ENCODE assay signal across 18 cellular contexts in the genomic region with DNA sequence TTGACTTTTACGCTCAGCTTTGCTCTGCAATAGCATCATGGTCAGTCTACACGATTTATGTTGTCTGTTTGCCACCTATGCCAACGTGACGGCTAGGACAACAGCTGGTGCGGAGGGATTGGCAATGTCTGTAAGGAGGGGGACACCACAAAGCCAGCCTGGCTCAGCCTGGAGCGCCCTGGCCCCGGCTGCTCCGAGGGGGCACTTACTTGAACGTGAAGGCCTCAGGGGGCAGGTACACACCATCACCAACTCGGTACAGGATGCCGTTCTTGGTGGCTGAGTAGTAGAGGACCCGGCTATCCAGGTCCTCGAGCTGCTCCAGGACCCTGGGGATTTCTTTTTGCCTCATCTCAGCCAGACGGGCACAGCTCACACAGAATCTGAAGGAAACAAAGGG. TPM values are rescaled to one million over a fixed set of nuclear protein-coding genes. Genes with fewer than 3 reads are reported as not detected.
A peak's percentile ranks its signal among the peaks of the same experiment; 100 is the strongest.
DNase-seq lines count a peak whose midpoint lies in the region; ATAC-seq lines count a peak whose summit lies in the region.
"Had no signal": no experiment of that assay in that cellular context is flagged by ENCODE, and none has a peak within 500 bp of the region (broad histone marks: within the 10 kb centered on the region; RNA-seq: fewer than 3 reads in every experiment).

No MANE protein-coding gene starts in this region.

- H3K27ac Mint-ChIP-seq in activated CD4-positive, alpha-beta T cell treated with anti-CD3 and anti-CD28 coated beads, Interleukin-2, amount 10 ng/mL, durations not matched to agents 24 days and 14 days, result peak overlapping the region; percentile 11
- H3K27ac Mint-ChIP-seq in stimulated activated naive CD8-positive, alpha-beta T cell treated with anti-CD3 and anti-CD28 coated beads, Interleukin-15, amount 100 ng/mL, for 72 hours, result peak overlapping the region; percentile 44 to 86
- peak overlapping the region; percentile 36 for H3K27ac Mint-ChIP-seq in activated naive CD8-positive, alpha-beta T cell treated with anti-CD3 and anti-CD28 coated beads, Interleukin-2, amount 10 ng/mL, durations not matched to agents 7 days and 5 days
- peak overlapping the region; percentile 93 for H3K27ac Mint-ChIP-seq in stimulated activated effector memory CD8-positive, alpha-beta T cell treated with anti-CD3 and anti-CD28 coated beads, Interleukin-12 subunit alpha, Interleukin-12 subunit beta, amount 100 ng/mL, for 72 hours
- H3K27ac Mint-ChIP-seq: B cell had no signal

- no peak for ATAC-seq in stimulated activated naive CD8-positive, alpha-beta T cell treated with anti-CD3 and anti-CD28 coated beads, Interleukin-15, amount 100 ng/mL, for 72 hours
- ATAC-seq in stimulated activated naive CD8-positive, alpha-beta T cell treated with anti-CD3 and anti-CD28 coated beads, Interleukin-15, Interleukin-2, amounts not matched to agents 100 U/mL and 50 U/mL, for 24 hours, result no peak
- ATAC-seq in activated naive CD8-positive, alpha-beta T cell treated with anti-CD3 and anti-CD28 coated beads, Interleukin-2, amount 10 ng/mL, durations not matched to agents 7 days and 5 days (ENCODE audit: low read depth), result no peak
- no peak for ATAC-seq in stimulated activated effector memory CD8-positive, alpha-beta T cell treated with anti-CD3 and anti-CD28 coated beads, Interleukin-12 subunit alpha, Interleukin-12 subunit beta, amount 100 ng/mL, for 72 hours
- no peak for ATAC-seq in HG03175 (IDR thresholded peaks at IDR 0.05; ENCODE audit: unreplicated experiment)
- ATAC-seq: Panc1 had no signal

- peaks cover 73% of the 10 kb centered on the region for H3K36me3 Mint-ChIP-seq in activated CD4-positive, alpha-beta T cell treated with anti-CD3 and anti-CD28 coated beads, Interleukin-2, amount 10 ng/mL, durations not matched to agents 24 days and 14 days (ENCODE audit: low read depth)
- peaks cover 40% of the 10 kb centered on the region for H3K36me3 Mint-ChIP-seq in activated naive CD8-positive, alpha-beta T cell treated with anti-CD3 and anti-CD28 coated beads, Interleukin-2, amount 10 ng/mL, durations not matched to agents 7 days and 5 days
- peaks cover 100% of the 10 kb centered on the region for H3K36me3 Mint-ChIP-seq in stimulated activated effector memory CD8-positive, alpha-beta T cell treated with anti-CD3 and anti-CD28 coated beads, Interleukin-12 subunit alpha, Interleukin-12 subunit beta, amount 100 ng/mL, for 72 hours

- POLR2A ChIA-PET in activated naive CD8-positive, alpha-beta T cell treated with anti-CD3 and anti-CD28 coated beads, Interleukin-2, amount 10 ng/mL, durations not matched to agents 7 days and 5 days (lab: Charles Lee), result no interaction called here

- H3K9me3 Mint-ChIP-seq in activated CD4-positive, alpha-beta T cell treated with anti-CD3 and anti-CD28 coated beads, Interleukin-2, amount 10 ng/mL, durations not matched to agents 24 days and 14 days, result no peaks in the 10 kb centered on the region
- no peaks in the 10 kb centered on the region for H3K9me3 Mint-ChIP-seq in stimulated activated naive CD8-positive, alpha-beta T cell treated with anti-CD3 and anti-CD28 coated beads, Interleukin-15, amount 100 ng/mL, for 72 hours
- H3K9me3 Mint-ChIP-seq in activated naive CD8-positive, alpha-beta T cell treated with anti-CD3 and anti-CD28 coated beads, Interleukin-2, amount 10 ng/mL, durations not matched to agents 7 days and 5 days, result no peaks in the 10 kb centered on the region
- H3K9me3 Mint-ChIP-seq in stimulated activated effector memory CD8-positive, alpha-beta T cell treated with anti-CD3 and anti-CD28 coated beads, Interleukin-12 subunit alpha, Interleukin-12 subunit beta, amount 100 ng/mL, for 72 hours, result no peaks in the 10 kb centered on the region
- H3K9me3 Mint-ChIP-seq: H9, IgD-negative memory B cell had no signal

- H3K4me3 Mint-ChIP-seq in activated CD4-positive, alpha-beta T cell treated with anti-CD3 and anti-CD28 coated beads, Interleukin-2, amount 10 ng/mL, durations not matched to agents 24 days and 14 days, result no peak overlapping the region
- H3K4me3 Mint-ChIP-seq in stimulated activated naive CD8-positive, alpha-beta T cell treated with anti-CD3 and anti-CD28 coated beads, Interleukin-15, amount 100 ng/mL, for 72 hours, result no peak overlapping the region
- H3K4me3 Mint-ChIP-seq in activated naive CD8-positive, alpha-beta T cell treated with anti-CD3 and anti-CD28 coated beads, Interleukin-2, amount 10 ng/mL, durations not matched to agents 7 days and 5 days, result no peak overlapping the region
- no peak overlapping the region for H3K4me3 Mint-ChIP-seq in stimulated activated effector memory CD8-positive, alpha-beta T cell treated with anti-CD3 and anti-CD28 coated beads, Interleukin-12 subunit alpha, Interleukin-12 subunit beta, amount 100 ng/mL, for 72 hours
- H3K4me3 Mint-ChIP-seq: B cell, H9, IgD-negative memory B cell had no signal

- DNase-seq in activated CD4-positive, alpha-beta T cell treated with anti-CD3 and anti-CD28 coated beads, Interleukin-2, amount 10 ng/mL, durations not matched to agents 24 days and 14 days, result no peak
- no peak for DNase-seq in activated CD4-positive, alpha-beta T cell treated with anti-CD3 and anti-CD28 coated beads, Interleukin-2, amount 50 U/mL, for 1 hour
- no peak for DNase-seq in stimulated activated naive CD8-positive, alpha-beta T cell treated with anti-CD3 and anti-CD28 coated beads, Interleukin-15, amount 100 ng/mL, for 72 hours
- DNase-seq in stimulated activated naive CD8-positive, alpha-beta T cell treated with anti-CD3 and anti-CD28 coated beads, Interleukin-15, Interleukin-2, amounts not matched to agents 100 U/mL and 50 U/mL, for 24 hours, result no peak
- no peak for DNase-seq in activated naive CD8-positive, alpha-beta T cell treated with anti-CD3 and anti-CD28 coated beads, Interleukin-2, amount 10 ng/mL, durations not matched to agents 7 days and 5 days
- no peak for DNase-seq in stimulated activated effector memory CD8-positive, alpha-beta T cell treated with anti-CD3 and anti-CD28 coated beads, Interleukin-12 subunit alpha, Interleukin-12 subunit beta, amount 100 ng/mL, for 72 hours (ENCODE audit: low spot score in 2 of 2)
- no peak for DNase-seq in NCI-H146 (lab: John Stamatoyannopoulos, UW)
- DNase-seq: H9, Kasumi-1, NCI-H1105, NCI-H1694 treated with DMSO at 0.1 percent for 48 hours, NCI-H2107, NCI-H2227 treated with DMSO at 0.1 percent for 48 hours, NCI-H524 had no signal

- intact Hi-C loops in activated CD4-positive, alpha-beta T cell treated with anti-CD3 and anti-CD28 coated beads, Interleukin-2, amount 10 ng/mL, durations not matched to agents 24 days and 14 days (cut with micrococcal nuclease), result no loop called here

- peaks cover 18% of the 10 kb centered on the region for H3K4me1 Mint-ChIP-seq in activated CD4-positive, alpha-beta T cell treated with anti-CD3 and anti-CD28 coated beads, Interleukin-2, amount 10 ng/mL, durations not matched to agents 24 days and 14 days
- peaks cover 62% of the 10 kb centered on the region for H3K4me1 Mint-ChIP-seq in stimulated activated naive CD8-positive, alpha-beta T cell treated with anti-CD3 and anti-CD28 coated beads, Interleukin-15, amount 100 ng/mL, for 72 hours
- H3K4me1 Mint-ChIP-seq in activated naive CD8-positive, alpha-beta T cell treated with anti-CD3 and anti-CD28 coated beads, Interleukin-2, amount 10 ng/mL, durations not matched to agents 7 days and 5 days, result peaks cover 28% of the 10 kb centered on the region
- peaks cover 11% of the 10 kb centered on the region for H3K4me1 Mint-ChIP-seq in stimulated activated effector memory CD8-positive, alpha-beta T cell treated with anti-CD3 and anti-CD28 coated beads, Interleukin-12 subunit alpha, Interleukin-12 subunit beta, amount 100 ng/mL, for 72 hours
- H3K4me1 Mint-ChIP-seq: B cell, H9 had no signal

- H3K27me3 Mint-ChIP-seq in activated CD4-positive, alpha-beta T cell treated with anti-CD3 and anti-CD28 coated beads, Interleukin-2, amount 10 ng/mL, durations not matched to agents 24 days and 14 days, result no peaks in the 10 kb centered on the region
- H3K27me3 Mint-ChIP-seq in stimulated activated naive CD8-positive, alpha-beta T cell treated with anti-CD3 and anti-CD28 coated beads, Interleukin-15, amount 100 ng/mL, for 72 hours, result no peaks in the 10 kb centered on the region
- H3K27me3 Mint-ChIP-seq in activated naive CD8-positive, alpha-beta T cell treated with anti-CD3 and anti-CD28 coated beads, Interleukin-2, amount 10 ng/mL, durations not matched to agents 7 days and 5 days, result no peaks in the 10 kb centered on the region
- H3K27me3 Mint-ChIP-seq: B cell, IgD-negative memory B cell had no signal

RNA-seq across cellular contexts. Expression of gene EIF3G, which starts 26.4 kb away (rescaled TPM):
- 335 and 341 TPM in 2 replicates for total RNA-seq in activated CD4-positive, alpha-beta T cell treated with anti-CD3 and anti-CD28 coated beads, Interleukin-2, amount 10 ng/mL, durations not matched to agents 24 days and 14 days
- 100 to 1,000 TPM; 262 to 264 TPM for total RNA-seq in activated naive CD8-positive, alpha-beta T cell treated with anti-CD3 and anti-CD28 coated beads, Interleukin-2, amount 10 ng/mL, durations not matched to agents 7 days and 5 days

RNA-seq across cellular contexts. Expression of gene P2RY11, which starts 34.6 kb away (rescaled TPM):
- 61.1 and 62.5 TPM in 2 replicates for total RNA-seq in activated CD4-positive, alpha-beta T cell treated with anti-CD3 and anti-CD28 coated beads, Interleukin-2, amount 10 ng/mL, durations not matched to agents 24 days and 14 days
- total RNA-seq in activated naive CD8-positive, alpha-beta T cell treated with anti-CD3 and anti-CD28 coated beads, Interleukin-2, amount 10 ng/mL, durations not matched to agents 7 days and 5 days, result 10 to 100 TPM; 51.8 to 53.6 TPM

RNA-seq across cellular contexts. Expression of gene PPAN, which starts 40.0 kb away (rescaled TPM):
- total RNA-seq in activated CD4-positive, alpha-beta T cell treated with anti-CD3 and anti-CD28 coated beads, Interleukin-2, amount 10 ng/mL, durations not matched to agents 24 days and 14 days, result 222 and 232 TPM in 2 replicates
- total RNA-seq in activated naive CD8-positive, alpha-beta T cell treated with anti-CD3 and anti-CD28 coated beads, Interleukin-2, amount 10 ng/mL, durations not matched to agents 7 days and 5 days, result 100 to 1,000 TPM; 104 to 112 TPM

RNA-seq across cellular contexts. Expression of gene ANGPTL6, which starts 43.7 kb away (rescaled TPM):
- total RNA-seq in activated CD4-positive, alpha-beta T cell treated with anti-CD3 and anti-CD28 coated beads, Interleukin-2, amount 10 ng/mL, durations not matched to agents 24 days and 14 days, result 9.9 and 11.4 TPM in 2 replicates
- 1 to 10 TPM; 3.8 to 4.7 TPM for total RNA-seq in activated naive CD8-positive, alpha-beta T cell treated with anti-CD3 and anti-CD28 coated beads, Interleukin-2, amount 10 ng/mL, durations not matched to agents 7 days and 5 days

RNA-seq across cellular contexts. Expression of gene DNMT1, which starts 48.6 kb away (rescaled TPM):
- 410 and 414 TPM in 2 replicates for total RNA-seq in activated CD4-positive, alpha-beta T cell treated with anti-CD3 and anti-CD28 coated beads, Interleukin-2, amount 10 ng/mL, durations not matched to agents 24 days and 14 days
- total RNA-seq in activated naive CD8-positive, alpha-beta T cell treated with anti-CD3 and anti-CD28 coated beads, Interleukin-2, amount 10 ng/mL, durations not matched to agents 7 days and 5 days, result 100 to 1,000 TPM; 347 to 384 TPM

Comparison
In these comparisons a context has a peak if more than half of its experiments do, and no peak if none do; other contexts are left out.
1. H3K27ac Mint-ChIP-seq: peak in every context shown above with its lines; median percentile 93 in stimulated activated effector memory CD8-positive, alpha-beta T cell treated with anti-CD3 and anti-CD28 coated beads, Interleukin-12 subunit alpha, Interleukin-12 subunit beta, amount 100 ng/mL, for 72 hours; 65 in stimulated activated naive CD8-positive, alpha-beta T cell treated with anti-CD3 and anti-CD28 coated beads, Interleukin-15, amount 100 ng/mL, for 72 hours; 36 in activated naive CD8-positive, alpha-beta T cell treated with anti-CD3 and anti-CD28 coated beads, Interleukin-2, amount 10 ng/mL, durations not matched to agents 7 days and 5 days; 11 in activated CD4-positive, alpha-beta T cell treated with anti-CD3 and anti-CD28 coated beads, Interleukin-2, amount 10 ng/mL, durations not matched to agents 24 days and 14 days.